ENCODE assay signal across 17 cellular contexts in genomic region chr16:67882374-67883145, GRCh38. TPM values are rescaled to one million over a fixed set of nuclear protein-coding genes. Genes with fewer than 3 reads are reported as not detected.
DNase-seq lines count a peak whose midpoint lies in the region; ATAC-seq and TF ChIP-seq lines count a peak whose summit lies in the region.
"Had no signal": no experiment of that assay in that cellular context is flagged by ENCODE, and none has a peak within 500 bp of the region (broad histone marks: within the 10 kb centered on the region; RNA-seq: fewer than 3 reads in every experiment).

No MANE protein-coding gene starts in this region.

- H3K9ac ChIP-seq in skeletal muscle tissue (ENCODE audit: low read depth in 1 of 3, low read length in 3 of 3): peak overlapping the region; percentile 85 to 87 (median 87)

- ATAC-seq in right lobe of liver (peak in 3 of 4 donors; percentile 4 to 44 (median 35)), HG03025 (IDR thresholded peaks at IDR 0.05; ENCODE audit: low FRiP score, unreplicated experiment) (no peak)

- POLR2A ChIA-PET in RWPE1 (lab: Yijun Ruan, JAX; ENCODE audit: low non-redundant PET): no interaction called here

- H3K27me3 ChIP-seq in right lobe of liver: no peaks in the 10 kb centered on the region
- H3K27me3 ChIP-seq in skeletal muscle tissue (ENCODE audit: control insufficient read depth in 3 of 3, insufficient read depth in 3 of 3, low read length in 3 of 3): no peaks in the 10 kb centered on the region

- H3K36me3 ChIP-seq in right lobe of liver (peaks cover 3 to 53% (median 28%) of the 10 kb centered on the region in 4 donors), skeletal muscle tissue (ENCODE audit: control insufficient read depth in 3 of 3, insufficient read depth in 3 of 3, low read length in 3 of 3) (peaks cover 61 to 74% (median 68%) of the 10 kb centered on the region in 3 donors)

- TF ChIP-seq POLR2A in right lobe of liver (IDR thresholded peaks at IDR 0.05): no peak

- H3K27ac ChIP-seq in RWPE1: peak overlapping the region; percentile 77
- H3K27ac ChIP-seq in right lobe of liver: no peak overlapping the region
- peak overlapping the region; percentile 99 for H3K27ac ChIP-seq in skeletal muscle tissue (ENCODE audit: low read depth, low read length)

- H3K9me3 ChIP-seq in right lobe of liver (no peaks in the 10 kb centered on the region), skeletal muscle tissue (ENCODE audit: control insufficient read depth in 3 of 3, low read length in 3 of 3) (no peaks in the 10 kb centered on the region)
- H3K9me3 ChIP-seq: mucosa of descending colon had no signal

- WGBS in right lobe of liver (ENCODE audit: insufficient coverage, low coverage, low lambda C conversion rate, missing lambda C conversion rate): 48% methylated on average over 7 of the region's 18 CpGs

- DNase-seq in RWPE1 (ENCODE audit: low spot score) (no peak), globus pallidus (ENCODE audit: low spot score) (peak; percentile 96), right lobe of liver (peak; percentile 52 to 70 (median 59)), NCI-H2081 treated with DMSO at 0.1 percent for 48 hours (lab: John Stamatoyannopoulos, UW) (no peak), NCI-H526 (lab: John Stamatoyannopoulos, UW) (no peak), cerebellar nuclear complex (lab: John Stamatoyannopoulos, UW) (no peak)
- DNase-seq: activated CD4-positive, CD25-positive, alpha-beta regulatory T cell; activated effector memory CD4-positive, alpha-beta T cell treated with Interleukin-2 at 50 U/mL for 16 hours; KG1; mucosa of descending colon; NCI-H1105 treated with DMSO at 0.1 percent for 48 hours; NCI-H226; stimulated activated naive B cell treated with anti-CD40 and anti-IgM and Interleukin-4, amounts not matched to agents 10 μg/mL and 1 μg/mL and 100 μg/mL, for 72 hours; T-helper 2 cell had no signal

- CTCF ChIA-PET in RWPE1 (lab: Yijun Ruan, JAX): interaction anchor here (0.6 to 3.0 kb wide), 10 partner anchors 9 to 147 kb away, joined by 3 to 19 read pairs (median 6); partner anchors contain the start of genes EDC4 and PSMB10

- TF ChIP-seq CTCF in RWPE1 (conservative IDR thresholded peaks at IDR 0.05; ENCODE audit: low read depth) (no peak), right lobe of liver (IDR thresholded peaks at IDR 0.05) (peak in 2 of 4 donors; percentile 4 to 13)

- H3K4me1 ChIP-seq in right lobe of liver (peaks cover 0 to 11% (median 5%) of the 10 kb centered on the region in 4 donors), skeletal muscle tissue (ENCODE audit: control insufficient read depth in 3 of 3, insufficient read depth in 3 of 3, low read length in 3 of 3) (peaks cover 51 to 61% (median 57%) of the 10 kb centered on the region in 3 donors)

- intact Hi-C loops in right lobe of liver (cut with DNase I): loop anchor here in 1 of 2 donors (5.0 kb wide), 1 partner anchor 45 kb away; no protein-coding TSS in a partner anchor

- H3K4me3 ChIP-seq in right lobe of liver (no peak overlapping the region), skeletal muscle tissue (ENCODE audit: low read length in 3 of 3) (peak overlapping the region; percentile 23 to 70 (median 62))
- H3K4me3 ChIP-seq: mucosa of descending colon had no signal

RNA-seq across cellular contexts. Expression of gene NRN1L, which starts 2.1 kb away (rescaled TPM):
- under 1 TPM in 1 of 6 experiments, not detected in 5; 0.84 TPM for total RNA-seq in right lobe of liver
- total RNA-seq in skeletal muscle tissue: 1.0 TPM
- total RNA-seq: ureter had no signal

RNA-seq across cellular contexts. Expression of gene EDC4, which starts 9.7 kb away (rescaled TPM):
- total RNA-seq in right lobe of liver (10 to 100 TPM; 16.2 to 25.4 (median 19.5) TPM), skeletal muscle tissue (66.3 TPM)

RNA-seq across cellular contexts. Expression of gene PSKH1, which starts 10.5 kb away (rescaled TPM):
- total RNA-seq in right lobe of liver (10 to 100 TPM in 4 of 6 experiments, 1 to 10 TPM in 2; 6.7 to 22.6 (median 13.2) TPM), skeletal muscle tissue (9.9 TPM)

RNA-seq across cellular contexts. Expression of gene CENPT, which starts 35.1 kb away (rescaled TPM):
- 10 to 100 TPM; 12.2 to 21.1 (median 18.2) TPM for total RNA-seq in right lobe of liver
- total RNA-seq in skeletal muscle tissue: 14.6 TPM

RNA-seq across cellular contexts. Expression of gene NUTF2, which starts 35.8 kb away (rescaled TPM):
- total RNA-seq in right lobe of liver: 10 to 100 TPM; 23.4 to 67.8 (median 33.9) TPM
- total RNA-seq in skeletal muscle tissue: 94.5 TPM

Comparison
In these comparisons a context has a peak if more than half of its experiments do, and no peak if none do; other contexts are left out.
1. DNase-seq: peak in globus pallidus (single experiment) and right lobe of liver (3 of 3); none in RWPE1 (single experiment), NCI-H2081 treated with DMSO at 0.1 percent for 48 hours (single experiment), NCI-H526 (0 of 2) and cerebellar nuclear complex (0 of 2).
2. H3K27ac ChIP-seq: peak in RWPE1 (single experiment) and skeletal muscle tissue (single experiment); none in right lobe of liver (0 of 3).
3. H3K4me3 ChIP-seq: peak in skeletal muscle tissue (3 of 3); none in right lobe of liver (0 of 3).